ENCODE assay signal across 7 cellular contexts in the genomic region with DNA sequence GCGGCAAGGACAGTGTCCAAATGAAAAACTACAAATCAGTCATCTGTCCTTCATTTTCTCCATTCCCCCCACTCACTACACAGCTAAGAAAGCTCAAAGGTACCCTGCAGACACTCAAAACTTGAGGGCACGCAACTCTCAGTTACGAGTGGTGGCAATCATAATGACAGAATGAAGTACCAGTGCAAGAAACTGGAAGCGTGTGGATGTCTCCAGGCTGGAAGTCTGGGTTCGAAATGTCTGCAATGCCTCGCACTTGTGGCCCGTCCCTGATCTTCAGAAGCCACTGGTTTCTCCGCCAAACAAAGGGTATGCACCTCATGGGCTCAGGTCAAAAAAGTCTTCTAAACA. TPM values are rescaled to one million over a fixed set of nuclear protein-coding genes. Genes with fewer than 3 reads are reported as not detected.
DNase-seq lines count a peak whose midpoint lies in the region; ATAC-seq and TF ChIP-seq lines count a peak whose summit lies in the region.

No MANE protein-coding gene starts in this region.

- no peaks in the 10 kb centered on the region for H3K27me3 Mint-ChIP-seq in activated CD4-positive, alpha-beta memory T cell treated with anti-CD3 and anti-CD28 coated beads, Interleukin-2, amount 10 ng/mL, durations not matched to agents 7 days and 5 days

- H3K27ac Mint-ChIP-seq in activated CD4-positive, alpha-beta memory T cell treated with anti-CD3 and anti-CD28 coated beads, Interleukin-2, amount 10 ng/mL, durations not matched to agents 7 days and 5 days = peak overlapping the region; percentile 93

- no peaks in the 10 kb centered on the region for H3K9me3 ChIP-seq in iPS-18c (ENCODE audit: control insufficient read depth, insufficient read depth, low read length)

- H3K4me3 ChIP-seq in HFF-Myc (replicated peaks; ENCODE audit: low read depth, low read length) (peak overlapping the region; percentile 72), iPS-18c (ENCODE audit: insufficient read depth, low read depth, low read length) (peak overlapping the region; percentile 68)

- no peaks in the 10 kb centered on the region for H3K9me3 Mint-ChIP-seq in activated CD4-positive, alpha-beta memory T cell treated with anti-CD3 and anti-CD28 coated beads, Interleukin-2, amount 10 ng/mL, durations not matched to agents 7 days and 5 days

- POLR2A ChIA-PET in activated CD4-positive, alpha-beta memory T cell treated with anti-CD3 and anti-CD28 coated beads, Interleukin-2, amount 10 ng/mL, durations not matched to agents 7 days and 5 days (lab: Charles Lee) = interaction anchor here (1.2 to 2.8 kb wide), 12 partner anchors 8 to 908 kb away, joined by 3 to 41 read pairs (median 8); a partner anchor contains a TSS

- no peak for ATAC-seq in GM19324 (IDR thresholded peaks at IDR 0.05; ENCODE audit: low FRiP score, unreplicated experiment)

- H3K4me1 Mint-ChIP-seq in activated CD4-positive, alpha-beta memory T cell treated with anti-CD3 and anti-CD28 coated beads, Interleukin-2, amount 10 ng/mL, durations not matched to agents 7 days and 5 days = peaks cover 17% of the 10 kb centered on the region

- peak overlapping the region; percentile 74 for H3K27ac ChIP-seq in substantia nigra (ENCODE audit: low read depth, low read length, poor library complexity, severe bottlenecking)

- no peak for DNase-seq in HFF-Myc (ENCODE audit: extremely low read depth, low read depth)
- DNase-seq in activated CD4-positive, alpha-beta memory T cell treated with anti-CD3 and anti-CD28 coated beads, Interleukin-2, amount 10 ng/mL, durations not matched to agents 7 days and 5 days = no peak
- DNase-seq in substantia nigra (lab: John Stamatoyannopoulos, UW) = peak in 1 of 49 donors; percentile 22
- no peak for DNase-seq in amygdala (lab: John Stamatoyannopoulos, UW)
- no peak for DNase-seq in DMS114 treated with DMSO at 0.1 percent for 48 hours (lab: John Stamatoyannopoulos, UW; ENCODE audit: unreplicated experiment)

- CTCF ChIA-PET in activated CD4-positive, alpha-beta memory T cell treated with anti-CD3 and anti-CD28 coated beads, Interleukin-2, amount 10 ng/mL, durations not matched to agents 7 days and 5 days (lab: Charles Lee) = no interaction called here

- TF ChIP-seq CTCF in HFF-Myc (IDR thresholded peaks at IDR 0.05; ENCODE audit: low read depth, low read length, missing control alignments) = no peak

- H3K36me3 Mint-ChIP-seq in activated CD4-positive, alpha-beta memory T cell treated with anti-CD3 and anti-CD28 coated beads, Interleukin-2, amount 10 ng/mL, durations not matched to agents 7 days and 5 days (ENCODE audit: low read depth) = peaks cover 8% of the 10 kb centered on the region

- H3K4me3 Mint-ChIP-seq in activated CD4-positive, alpha-beta memory T cell treated with anti-CD3 and anti-CD28 coated beads, Interleukin-2, amount 10 ng/mL, durations not matched to agents 7 days and 5 days = peak overlapping the region; percentile 92

RNA-seq across cellular contexts. Expression of a gene that starts 0.6 kb away (rescaled TPM):
- 10 to 100 TPM; 41.8 to 44.1 TPM for total RNA-seq in activated CD4-positive, alpha-beta memory T cell treated with anti-CD3 and anti-CD28 coated beads, Interleukin-2, amount 10 ng/mL, durations not matched to agents 7 days and 5 days

RNA-seq across cellular contexts. Expression of a gene that starts 21.8 kb away (rescaled TPM):
- 100 to 1,000 TPM; 162 to 175 TPM for total RNA-seq in activated CD4-positive, alpha-beta memory T cell treated with anti-CD3 and anti-CD28 coated beads, Interleukin-2, amount 10 ng/mL, durations not matched to agents 7 days and 5 days

RNA-seq across cellular contexts. Expression of a gene that starts 45.9 kb away (rescaled TPM):
- 10 to 100 TPM; 26.0 to 30.5 TPM for total RNA-seq in activated CD4-positive, alpha-beta memory T cell treated with anti-CD3 and anti-CD28 coated beads, Interleukin-2, amount 10 ng/mL, durations not matched to agents 7 days and 5 days
